In the genomic region with DNA sequence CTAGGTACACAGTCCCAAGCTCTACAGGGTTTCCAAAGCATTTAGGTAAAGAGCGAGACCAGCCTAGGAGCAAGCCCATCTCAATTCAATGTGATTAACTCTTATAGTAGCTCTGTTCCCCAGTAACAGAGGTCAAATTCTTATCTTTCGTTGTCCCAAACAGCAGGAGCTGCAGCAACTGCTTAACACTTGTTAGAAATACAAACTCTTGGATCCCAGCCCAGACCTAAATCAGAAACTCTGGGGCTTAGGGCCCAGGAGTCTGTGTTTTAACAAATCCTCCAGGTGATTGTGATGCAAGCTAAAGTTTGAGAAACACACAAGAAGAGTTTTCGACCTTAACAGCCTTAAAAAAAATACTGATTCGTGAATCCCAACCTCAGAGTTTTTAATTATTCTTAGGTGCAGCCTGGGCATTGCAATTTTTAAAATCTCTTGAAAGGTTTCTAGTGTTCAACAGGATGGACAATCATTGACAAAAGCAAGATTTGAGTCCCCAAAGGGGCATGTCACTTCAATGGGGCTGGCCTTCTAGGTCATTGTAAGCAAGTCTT, we compare ENCODE assay signal across 20 cellular contexts.
DNase-seq lines count a peak whose midpoint lies in the region; ATAC-seq and TF ChIP-seq lines count a peak whose summit lies in the region.
"Had no signal": no experiment of that assay in that cellular context is flagged by ENCODE, and none has a peak within 500 bp of the region (broad histone marks: within the 10 kb centered on the region; RNA-seq: fewer than 3 reads in every experiment).

No MANE protein-coding gene starts in this region.

- WGBS in thyroid gland, 2 donors = 31 to 35% methylated on average over 4 of the region's 4 CpGs

- ATAC-seq in Right ventricle myocardium inferior = peak; percentile 70
- ATAC-seq in left ventricle myocardium superior = peak; percentile 92
- no peak for ATAC-seq in HG03039 (IDR thresholded peaks at IDR 0.05; ENCODE audit: unreplicated experiment)
- ATAC-seq: K562, mucosa of descending colon had no signal

- TF ChIP-seq CTCF in right atrium auricular region (IDR thresholded peaks at IDR 0.05) (no peak), PC-9 (conservative IDR thresholded peaks at IDR 0.05) (no peak), thyroid gland (IDR thresholded peaks at IDR 0.05) (no peak)

- H3K4me3 ChIP-seq in right atrium auricular region = no peak overlapping the region
- no peak overlapping the region for H3K4me3 ChIP-seq in PC-9
- H3K4me3 ChIP-seq in thyroid gland (replicated peaks in 1 of 3) = no peak overlapping the region
- H3K4me3 ChIP-seq: K562, mucosa of descending colon, sigmoid colon had no signal

- H3K9me2 ChIP-seq in PC-9 (ENCODE audit: insufficient read depth) = no peaks in the 10 kb centered on the region

- H3K4me1 ChIP-seq in right atrium auricular region = peaks cover 0 to 5% of the 10 kb centered on the region in 2 donors
- H3K4me1 ChIP-seq in PC-9 (replicated peaks; ENCODE audit: insufficient read depth) = no peaks in the 10 kb centered on the region
- H3K4me1 ChIP-seq in thyroid gland = no peaks in the 10 kb centered on the region

- TF ChIP-seq POLR2A in thyroid gland (IDR thresholded peaks at IDR 0.05) = no peak

- H3K9me3 ChIP-seq in right atrium auricular region (no peaks in the 10 kb centered on the region), PC-9 (ENCODE audit: insufficient read depth, low read depth) (no peaks in the 10 kb centered on the region), thyroid gland (no peaks in the 10 kb centered on the region)
- H3K9me3 ChIP-seq: mucosa of descending colon, sigmoid colon had no signal

- H3K36me3 ChIP-seq in right atrium auricular region (no peaks in the 10 kb centered on the region), PC-9 (ENCODE audit: low read depth) (no peaks in the 10 kb centered on the region), thyroid gland (no peaks in the 10 kb centered on the region)
- H3K36me3 ChIP-seq: sigmoid colon had no signal

- H3F3A ChIP-seq in PC-9 (ENCODE audit: insufficient read depth, low read depth) = no peaks in the 10 kb centered on the region; the same call in 1 of the 2 replicates

- BruUV-seq in PC-9 (replicated peaks; lab: Mats Ljungman, UMichigan) = no TSS peak

- H3K27ac ChIP-seq in right atrium auricular region (peak overlapping the region in 1 of 2 donors; percentile 69), PC-9 (no peak overlapping the region), thyroid gland (no peak overlapping the region)
- H3K27ac ChIP-seq: sigmoid colon had no signal

- peak overlapping the region; percentile 27; the same call in 1 of the 2 replicates for H2AFZ ChIP-seq in PC-9

- intact Hi-C loops in Right ventricle myocardium inferior (cut with DNase I) = no loop called here
- intact Hi-C loops in PC-9 (cut with micrococcal nuclease; ENCODE audit: unreplicated experiment) = no loop called here
- intact Hi-C loops in left ventricle myocardium superior (cut with micrococcal nuclease) = no loop called here
- intact Hi-C loops in thyroid gland (cut with DNase I) = no loop called here

- no peaks in the 10 kb centered on the region for H3K27me3 ChIP-seq in right atrium auricular region
- H3K27me3 ChIP-seq in PC-9 (ENCODE audit: insufficient read depth, low read depth) = no peaks in the 10 kb centered on the region
- no peaks in the 10 kb centered on the region for H3K27me3 ChIP-seq in thyroid gland
- H3K27me3 ChIP-seq: sigmoid colon had no signal

- H3K4me2 ChIP-seq in PC-9 = no peak overlapping the region

- no peak for DNase-seq in Right ventricle myocardium inferior (ENCODE audit: missing footprints)
- no peak for DNase-seq in right atrium auricular region (ENCODE audit: low spot score)
- DNase-seq in PC-9 = no peak
- no peak for DNase-seq in left ventricle myocardium superior
- DNase-seq in thyroid gland = peak; percentile 25 to 39
- DNase-seq in medulla oblongata (ENCODE audit: extremely low spot score) = no peak
- DNase-seq in HPDE6-E6E7 (ENCODE audit: extremely low spot score) = no peak
- DNase-seq: activated CD4-positive, alpha-beta memory T cell treated with anti-CD3 and anti-CD28 coated beads for 36 hours; activated T-cell treated with anti-CD3 and anti-CD28 coated beads, Interleukin-2, amount 50 U/mL, for 1 hour; effector CD8-positive, alpha-beta T cell; kidney glomerular epithelial cell; mucosa of descending colon; NCI-H1092; NCI-H2171 treated with DMSO at 0.1 percent for 48 hours; NCI-H774; occipital lobe; sigmoid colon; stimulated activated CD4-positive, alpha-beta T cell treated with anti-CD3 and anti-CD28 coated beads, Interleukin-2, amount 100 ng/mL, for 24 hours had no signal

- POLR2A ChIA-PET in PC-9 (lab: Charles Lee; ENCODE audit: unreplicated experiment) = no interaction called here

- CTCF ChIA-PET in PC-9 (lab: Charles Lee) = no interaction called here

- no peaks in the 10 kb centered on the region for H4K20me1 ChIP-seq in PC-9 (ENCODE audit: insufficient read depth)

- H3K79me2 ChIP-seq in PC-9 (ENCODE audit: low read depth) = no peaks in the 10 kb centered on the region

Comparison
In these comparisons a context has a peak if more than half of its experiments do, and no peak if none do; other contexts are left out.
1. DNase-seq: peak in thyroid gland (2 of 2); none in Right ventricle myocardium inferior (single experiment), right atrium auricular region (single experiment), PC-9 (0 of 2), left ventricle myocardium superior (single experiment), medulla oblongata (single experiment) and HPDE6-E6E7 (single experiment).